ENCODE assay signal across 8 cellular contexts in the genomic region with DNA sequence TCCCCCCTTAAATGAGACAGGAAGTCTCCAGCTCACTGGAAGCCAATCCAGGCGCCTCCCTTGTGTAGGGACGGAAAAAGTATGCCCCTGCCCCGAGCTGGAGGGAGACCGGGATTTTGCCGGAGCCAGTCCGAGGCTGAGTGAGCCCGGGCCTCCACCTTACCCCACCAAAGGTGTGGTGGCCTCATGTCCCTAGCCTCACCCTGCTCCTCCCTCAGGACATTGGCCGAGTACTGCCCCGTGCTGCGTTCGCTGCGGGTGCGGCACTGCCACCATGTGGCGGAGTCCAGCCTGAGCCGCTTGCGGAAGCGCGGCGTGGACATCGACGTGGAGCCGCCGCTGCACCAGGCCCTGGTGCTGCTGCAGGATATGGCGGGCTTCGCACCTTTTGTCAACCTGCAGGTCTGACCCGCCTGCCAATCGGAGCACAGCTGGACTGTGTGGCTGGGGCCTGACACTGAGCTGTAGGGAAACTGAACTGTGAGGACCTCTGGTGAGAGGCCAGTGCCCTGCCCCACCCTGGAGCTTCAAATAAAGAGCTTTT. TPM values are rescaled to one million over a fixed set of nuclear protein-coding genes. Genes with fewer than 3 reads are reported as not detected.
A peak's percentile ranks its signal among the peaks of the same experiment; 100 is the strongest.
DNase-seq lines count a peak whose midpoint lies in the region; ATAC-seq and TF ChIP-seq lines count a peak whose summit lies in the region.

No MANE protein-coding gene starts in this region.

- H3K27ac ChIP-seq in colonic mucosa (peak overlapping the region; percentile 88), layer of hippocampus (ENCODE audit: low read depth, low read length) (peak overlapping the region; percentile 84)

- H3K4me3 ChIP-seq in colonic mucosa, result peak overlapping the region; percentile 71

- DNase-seq in ELF-1 (ENCODE audit: low read depth, low spot score) (peak; percentile 87), colonic mucosa (peak; percentile 93), NCI-H1694 treated with DMSO at 0.1 percent for 48 hours (lab: John Stamatoyannopoulos, UW) (no peak)
- peak; percentile 74 for DNase-seq in stimulated activated CD4-positive, alpha-beta T cell treated with anti-CD3 and anti-CD28 coated beads, Interleukin-15, amount 100 ng/mL, for 24 hours

- H3K27me3 ChIP-seq in colonic mucosa, result no peaks in the 10 kb centered on the region
- H3K27me3 ChIP-seq in layer of hippocampus (ENCODE audit: control insufficient read depth, insufficient read depth, low read length), result no peaks in the 10 kb centered on the region

- H3K36me3 ChIP-seq in colonic mucosa, result no peaks in the 10 kb centered on the region

- peak; percentile 30 for ATAC-seq in HG03108 (IDR thresholded peaks at IDR 0.05; ENCODE audit: unreplicated experiment)
- peak; percentile 56 for ATAC-seq in SK-N-SH treated with all-trans-retinoic acid at 6 μM for 48 hours
- no peak for ATAC-seq in HG03571 (IDR thresholded peaks at IDR 0.05; ENCODE audit: unreplicated experiment)

- H3K9ac ChIP-seq in colonic mucosa (ENCODE audit: low read depth in 2 of 2, low read length in 2 of 2), result peak overlapping the region; percentile 88 to 95

- no peaks in the 10 kb centered on the region for H3K9me3 ChIP-seq in colonic mucosa

- intact Hi-C loops in colonic mucosa (cut with DNase I), result loop anchor here (5.0 kb wide), 1 partner anchor 60 kb away; no protein-coding TSS in a partner anchor

- H3K4me1 ChIP-seq in colonic mucosa, result peaks cover 15% of the 10 kb centered on the region

- TF ChIP-seq CTCF in colonic mucosa (IDR thresholded peaks at IDR 0.05), result peak; percentile 85

TF ChIP-seq in SK-N-SH treated with all-trans-retinoic acid at 6 μM for 48 hours, 23 proteins besides CTCF, POLR2A, EP300 and RAD21:
- TF ChIP-seq ZNF8 (CRISPR knock-in tag; IDR thresholded peaks at IDR 0.05), result no peak
- TF ChIP-seq OSR1 (CRISPR knock-in tag; IDR thresholded peaks at IDR 0.05), result no peak
- no peak for TF ChIP-seq ZNF565 (CRISPR knock-in tag; conservative IDR thresholded peaks at IDR 0.05; ENCODE audit: low read depth)
- TF ChIP-seq ZC3H10 (CRISPR knock-in tag; IDR thresholded peaks at IDR 0.05), result no peak
- TF ChIP-seq, protein P1, sequence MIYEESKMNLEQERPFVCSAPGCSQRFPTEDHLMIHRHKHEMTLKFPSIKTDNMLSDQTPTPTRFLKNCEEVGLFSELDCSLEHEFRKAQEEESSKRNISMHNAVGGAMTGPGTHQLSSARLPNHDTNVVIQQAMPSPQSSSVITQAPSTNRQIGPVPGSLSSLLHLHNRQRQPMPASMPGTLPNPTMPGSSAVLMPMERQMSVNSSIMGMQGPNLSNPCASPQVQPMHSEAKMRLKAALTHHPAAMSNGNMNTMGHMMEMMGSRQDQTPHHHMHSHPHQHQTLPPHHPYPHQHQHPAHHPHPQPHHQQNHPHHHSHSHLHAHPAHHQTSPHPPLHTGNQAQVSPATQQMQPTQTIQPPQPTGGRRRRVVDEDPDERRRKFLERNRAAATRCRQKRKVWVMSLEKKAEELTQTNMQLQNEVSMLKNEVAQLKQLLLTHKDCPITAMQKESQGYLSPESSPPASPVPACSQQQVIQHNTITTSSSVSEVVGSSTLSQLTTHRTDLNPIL (CRISPR knock-in tag; IDR thresholded peaks at IDR 0.05; ENCODE audit: low read depth), result no peak
- no peak for TF ChIP-seq GLIS3 (CRISPR knock-in tag; IDR thresholded peaks at IDR 0.05)
- TF ChIP-seq ISL1 (CRISPR knock-in tag; IDR thresholded peaks at IDR 0.05), result no peak
- no peak for TF ChIP-seq ZNF70 (CRISPR knock-in tag; IDR thresholded peaks at IDR 0.05)
- TF ChIP-seq, protein P2, sequence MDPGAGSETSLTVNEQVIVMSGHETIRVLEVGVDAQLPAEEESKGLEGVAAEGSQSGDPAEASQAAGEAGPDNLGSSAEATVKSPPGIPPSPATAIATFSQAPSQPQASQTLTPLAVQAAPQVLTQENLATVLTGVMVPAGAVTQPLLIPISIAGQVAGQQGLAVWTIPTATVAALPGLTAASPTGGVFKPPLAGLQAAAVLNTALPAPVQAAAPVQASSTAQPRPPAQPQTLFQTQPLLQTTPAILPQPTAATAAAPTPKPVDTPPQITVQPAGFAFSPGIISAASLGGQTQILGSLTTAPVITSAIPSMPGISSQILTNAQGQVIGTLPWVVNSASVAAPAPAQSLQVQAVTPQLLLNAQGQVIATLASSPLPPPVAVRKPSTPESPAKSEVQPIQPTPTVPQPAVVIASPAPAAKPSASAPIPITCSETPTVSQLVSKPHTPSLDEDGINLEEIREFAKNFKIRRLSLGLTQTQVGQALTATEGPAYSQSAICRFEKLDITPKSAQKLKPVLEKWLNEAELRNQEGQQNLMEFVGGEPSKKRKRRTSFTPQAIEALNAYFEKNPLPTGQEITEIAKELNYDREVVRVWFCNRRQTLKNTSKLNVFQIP (CRISPR knock-in tag; IDR thresholded peaks at IDR 0.05; ENCODE audit: borderline replicate concordance, low read depth), result no peak
- no peak for TF ChIP-seq TOX (CRISPR knock-in tag; IDR thresholded peaks at IDR 0.05; ENCODE audit: borderline replicate concordance)
- TF ChIP-seq, protein P3, sequence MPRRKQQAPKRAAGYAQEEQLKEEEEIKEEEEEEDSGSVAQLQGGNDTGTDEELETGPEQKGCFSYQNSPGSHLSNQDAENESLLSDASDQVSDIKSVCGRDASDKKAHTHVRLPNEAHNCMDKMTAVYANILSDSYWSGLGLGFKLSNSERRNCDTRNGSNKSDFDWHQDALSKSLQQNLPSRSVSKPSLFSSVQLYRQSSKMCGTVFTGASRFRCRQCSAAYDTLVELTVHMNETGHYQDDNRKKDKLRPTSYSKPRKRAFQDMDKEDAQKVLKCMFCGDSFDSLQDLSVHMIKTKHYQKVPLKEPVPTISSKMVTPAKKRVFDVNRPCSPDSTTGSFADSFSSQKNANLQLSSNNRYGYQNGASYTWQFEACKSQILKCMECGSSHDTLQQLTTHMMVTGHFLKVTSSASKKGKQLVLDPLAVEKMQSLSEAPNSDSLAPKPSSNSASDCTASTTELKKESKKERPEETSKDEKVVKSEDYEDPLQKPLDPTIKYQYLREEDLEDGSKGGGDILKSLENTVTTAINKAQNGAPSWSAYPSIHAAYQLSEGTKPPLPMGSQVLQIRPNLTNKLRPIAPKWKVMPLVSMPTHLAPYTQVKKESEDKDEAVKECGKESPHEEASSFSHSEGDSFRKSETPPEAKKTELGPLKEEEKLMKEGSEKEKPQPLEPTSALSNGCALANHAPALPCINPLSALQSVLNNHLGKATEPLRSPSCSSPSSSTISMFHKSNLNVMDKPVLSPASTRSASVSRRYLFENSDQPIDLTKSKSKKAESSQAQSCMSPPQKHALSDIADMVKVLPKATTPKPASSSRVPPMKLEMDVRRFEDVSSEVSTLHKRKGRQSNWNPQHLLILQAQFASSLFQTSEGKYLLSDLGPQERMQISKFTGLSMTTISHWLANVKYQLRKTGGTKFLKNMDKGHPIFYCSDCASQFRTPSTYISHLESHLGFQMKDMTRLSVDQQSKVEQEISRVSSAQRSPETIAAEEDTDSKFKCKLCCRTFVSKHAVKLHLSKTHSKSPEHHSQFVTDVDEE (CRISPR knock-in tag; IDR thresholded peaks at IDR 0.05), result no peak
- TF ChIP-seq, protein P4, sequence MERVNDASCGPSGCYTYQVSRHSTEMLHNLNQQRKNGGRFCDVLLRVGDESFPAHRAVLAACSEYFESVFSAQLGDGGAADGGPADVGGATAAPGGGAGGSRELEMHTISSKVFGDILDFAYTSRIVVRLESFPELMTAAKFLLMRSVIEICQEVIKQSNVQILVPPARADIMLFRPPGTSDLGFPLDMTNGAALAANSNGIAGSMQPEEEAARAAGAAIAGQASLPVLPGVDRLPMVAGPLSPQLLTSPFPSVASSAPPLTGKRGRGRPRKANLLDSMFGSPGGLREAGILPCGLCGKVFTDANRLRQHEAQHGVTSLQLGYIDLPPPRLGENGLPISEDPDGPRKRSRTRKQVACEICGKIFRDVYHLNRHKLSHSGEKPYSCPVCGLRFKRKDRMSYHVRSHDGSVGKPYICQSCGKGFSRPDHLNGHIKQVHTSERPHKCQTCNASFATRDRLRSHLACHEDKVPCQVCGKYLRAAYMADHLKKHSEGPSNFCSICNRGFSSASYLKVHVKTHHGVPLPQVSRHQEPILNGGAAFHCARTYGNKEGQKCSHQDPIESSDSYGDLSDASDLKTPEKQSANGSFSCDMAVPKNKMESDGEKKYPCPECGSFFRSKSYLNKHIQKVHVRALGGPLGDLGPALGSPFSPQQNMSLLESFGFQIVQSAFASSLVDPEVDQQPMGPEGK (CRISPR knock-in tag; IDR thresholded peaks at IDR 0.05; ENCODE audit: borderline replicate concordance), result no peak
- TF ChIP-seq ZFP3 (CRISPR knock-in tag; IDR thresholded peaks at IDR 0.05), result no peak
- TF ChIP-seq SNAI2 (CRISPR knock-in tag; IDR thresholded peaks at IDR 0.05), result no peak
- no peak for TF ChIP-seq CSDC2 (CRISPR knock-in tag; IDR thresholded peaks at IDR 0.05)

RNA-seq across cellular contexts. Expression of a gene that starts 2.0 kb away (rescaled TPM):
- 10 to 100 TPM; 23.7 to 37.3 TPM for total RNA-seq in colonic mucosa

RNA-seq across cellular contexts. Expression of a gene that starts 4.1 kb away (rescaled TPM):
- 10 to 100 TPM in 1 of 2 donors, 1 to 10 TPM in 1; 4.2 to 22.5 TPM for total RNA-seq in colonic mucosa

RNA-seq across cellular contexts. Expression of a gene that starts 9.7 kb away (rescaled TPM):
- 10 to 100 TPM; 30.2 to 32.1 TPM for total RNA-seq in colonic mucosa

RNA-seq across cellular contexts. Expression of a gene that starts 27.2 kb away (rescaled TPM):
- total RNA-seq in colonic mucosa, result 10 to 100 TPM; 29.3 to 44.5 TPM

RNA-seq across cellular contexts. Expression of a gene that starts 28.7 kb away (rescaled TPM):
- 1 to 10 TPM; 2.8 to 4.8 TPM for total RNA-seq in colonic mucosa
